ENCODE assay signal across 28 cellular contexts in genomic region chr3:44557074-44557473, GRCh38.
"Had no signal": no experiment of that assay in that cellular context is flagged by ENCODE, and none has a peak within 500 bp of the region (broad histone marks: within the 10 kb centered on the region; RNA-seq: fewer than 3 reads in every experiment).

No MANE protein-coding gene starts in this region.

- H3K4me3 ChIP-seq: colonic mucosa, gastrocnemius medialis, mucosa of descending colon, pancreas, right lobe of liver, stomach, thyroid gland, upper lobe of left lung had no signal

- DNase-seq: colonic mucosa; effector CD8-positive, alpha-beta T cell; endodermal cell; foreskin fibroblast; gastrocnemius medialis; head of caudate nucleus; kidney; mesenchymal stem cell; mucosa of descending colon; naive B cell; pancreas; right lobe of liver; small intestine; stimulated activated CD4-positive, alpha-beta T cell treated with anti-CD3 and anti-CD28 coated beads, Interleukin-12 subunit alpha, Interleukin-12 subunit beta, amount 100 ng/mL, for 4 hours; stimulated activated CD4-positive, alpha-beta T cell treated with anti-CD3 and anti-CD28 coated beads, Interleukin-1b, Interleukin-23, amount 100 ng/mL, for 48 hours; stimulated activated CD4-positive, alpha-beta T cell treated with anti-CD3 and anti-CD28 coated beads, Interleukin-4, amount 100 ng/mL, for 24 hours; stimulated activated naive CD4-positive, alpha-beta T cell treated with Interleukin-2 at 50 U/mL for 16 hours; stomach; thyroid gland; upper lobe of left lung had no signal

- H3K4me1 ChIP-seq: right lobe of liver had no signal

- ATAC-seq: esophagus mucosa; gastrocnemius medialis; left lobe of liver; mucosa of descending colon; natural killer cell treated with Interleukin-12 subunit alpha and Interleukin-12 subunit beta and Interleukin-15 and Interleukin-18, amount 100 ng/mL, for 72 hours; pancreas; right lobe of liver; stimulated activated effector memory CD8-positive, alpha-beta T cell treated with anti-CD3 and anti-CD28 coated beads, Interleukin-12 subunit alpha, Interleukin-12 subunit beta, amount 100 ng/mL, for 72 hours had no signal

- H3K9me3 ChIP-seq: colonic mucosa, gastrocnemius medialis, pancreas, thyroid gland had no signal

- H3K36me3 Mint-ChIP-seq: stimulated activated effector memory CD8-positive, alpha-beta T cell treated with anti-CD3 and anti-CD28 coated beads, Interleukin-12 subunit alpha, Interleukin-12 subunit beta, amount 100 ng/mL, for 72 hours had no signal

- H3K27ac Mint-ChIP-seq: dendritic cell treated with granulocyte-macrophage colony-stimulating factor and Interleukin-4, amounts not matched to agents 40 ng/mL and 50 ng/mL, for 4 days; endodermal cell; mesothelial cell of epicardium; naive B cell; natural killer cell treated with Interleukin-12 subunit alpha and Interleukin-12 subunit beta and Interleukin-15 and Interleukin-18, amount 100 ng/mL, for 72 hours; stimulated activated effector memory CD8-positive, alpha-beta T cell treated with anti-CD3 and anti-CD28 coated beads, Interleukin-12 subunit alpha, Interleukin-12 subunit beta, amount 100 ng/mL, for 72 hours had no signal

- H3K27me3 ChIP-seq: colonic mucosa, right lobe of liver, thyroid gland, upper lobe of left lung had no signal

- H3K4me3 Mint-ChIP-seq: dendritic cell treated with granulocyte-macrophage colony-stimulating factor and Interleukin-4, amounts not matched to agents 40 ng/mL and 50 ng/mL, for 4 days; natural killer cell treated with Interleukin-12 subunit alpha and Interleukin-12 subunit beta and Interleukin-15 and Interleukin-18, amount 100 ng/mL, for 72 hours; stimulated activated effector memory CD8-positive, alpha-beta T cell treated with anti-CD3 and anti-CD28 coated beads, Interleukin-12 subunit alpha, Interleukin-12 subunit beta, amount 100 ng/mL, for 72 hours had no signal

- H3K27ac ChIP-seq: colonic mucosa, epithelial cell of prostate, gastrocnemius medialis, pancreas, right lobe of liver, stomach, thyroid gland, upper lobe of left lung had no signal

- H3K36me3 ChIP-seq: colonic mucosa, neutrophil had no signal
